Comparison of ENCODE assay signal across 17 cellular contexts in genomic region chr17:27568811-27569210, GRCh38.
DNase-seq lines count a peak whose midpoint lies in the region; ATAC-seq and TF ChIP-seq lines count a peak whose summit lies in the region.
"Had no signal": no experiment of that assay in that cellular context is flagged by ENCODE, and none has a peak within 500 bp of the region (broad histone marks: within the 10 kb centered on the region; RNA-seq: fewer than 3 reads in every experiment).

No MANE protein-coding gene starts in this region.

- no peaks in the 10 kb centered on the region for H3K9me3 Mint-ChIP-seq in activated naive CD8-positive, alpha-beta T cell treated with anti-CD3 and anti-CD28 coated beads, Interleukin-2, amount 50 U/mL, for 24 hours
- no peaks in the 10 kb centered on the region for H3K9me3 Mint-ChIP-seq in nephron progenitor cell
- H3K9me3 Mint-ChIP-seq: activated naive CD8-positive, alpha-beta T cell treated with anti-CD3 and anti-CD28 coated beads, Interleukin-2, amount 10 ng/mL, durations not matched to agents 7 days and 5 days; CD4-positive, CD25-positive, alpha-beta regulatory T cell; HFFc6; naive B cell had no signal

- H3K4me1 ChIP-seq in left ventricle myocardium inferior, result peaks cover 70% of the 10 kb centered on the region

- H3K27me3 ChIP-seq in left ventricle myocardium inferior (ENCODE audit: low read depth), result no peaks in the 10 kb centered on the region
- no peaks in the 10 kb centered on the region for H3K27me3 ChIP-seq in H7 (ENCODE audit: control insufficient read depth, insufficient read depth, low read length)
- H3K27me3 ChIP-seq: Peyer's patch had no signal

- intact Hi-C loops in left ventricle myocardium inferior (cut with micrococcal nuclease), result no loop called here
- intact Hi-C loops in cardiac septum (cut with DNase I), result no loop called here

- H3K27ac Mint-ChIP-seq in activated naive CD8-positive, alpha-beta T cell treated with anti-CD3 and anti-CD28 coated beads, Interleukin-2, amount 50 U/mL, for 24 hours, result peak overlapping the region; percentile 67
- peak overlapping the region; percentile 48 for H3K27ac Mint-ChIP-seq in nephron progenitor cell
- H3K27ac Mint-ChIP-seq: HFFc6 had no signal

- peak overlapping the region; percentile 30 for H3K27ac ChIP-seq in left ventricle myocardium inferior (replicated peaks)

- ATAC-seq in activated naive CD8-positive, alpha-beta T cell treated with anti-CD3 and anti-CD28 coated beads, Interleukin-2, amount 50 U/mL, for 24 hours, result no peak

- H3K4me3 ChIP-seq in left ventricle myocardium inferior (no peak overlapping the region), H7 (ENCODE audit: insufficient read depth, low read depth, low read length) (no peak overlapping the region)
- H3K4me3 ChIP-seq: GM12878, Peyer's patch had no signal

- H3K27me3 Mint-ChIP-seq in activated naive CD8-positive, alpha-beta T cell treated with anti-CD3 and anti-CD28 coated beads, Interleukin-2, amount 50 U/mL, for 24 hours, result no peaks in the 10 kb centered on the region
- peaks cover 8% of the 10 kb centered on the region for H3K27me3 Mint-ChIP-seq in nephron progenitor cell (ENCODE audit: low read depth, poor library complexity)
- H3K27me3 Mint-ChIP-seq: activated naive CD8-positive, alpha-beta T cell treated with anti-CD3 and anti-CD28 coated beads, Interleukin-2, amount 10 ng/mL, durations not matched to agents 7 days and 5 days; CD4-positive, CD25-positive, alpha-beta regulatory T cell; naive B cell had no signal

- H3K36me3 ChIP-seq in left ventricle myocardium inferior (no peaks in the 10 kb centered on the region), H7 (replicated peaks; ENCODE audit: control insufficient read depth, insufficient read depth, low read length) (no peaks in the 10 kb centered on the region; the same call in 1 of the 2 replicates)
- H3K36me3 ChIP-seq: Peyer's patch had no signal

- no peak overlapping the region for H3K4me3 Mint-ChIP-seq in activated naive CD8-positive, alpha-beta T cell treated with anti-CD3 and anti-CD28 coated beads, Interleukin-2, amount 50 U/mL, for 24 hours
- no peak overlapping the region for H3K4me3 Mint-ChIP-seq in nephron progenitor cell
- H3K4me3 Mint-ChIP-seq: activated naive CD8-positive, alpha-beta T cell treated with anti-CD3 and anti-CD28 coated beads, Interleukin-2, amount 10 ng/mL, durations not matched to agents 7 days and 5 days; CD4-positive, CD25-positive, alpha-beta regulatory T cell; HFFc6; naive B cell had no signal

- H3K36me3 Mint-ChIP-seq in activated naive CD8-positive, alpha-beta T cell treated with anti-CD3 and anti-CD28 coated beads, Interleukin-2, amount 50 U/mL, for 24 hours (ENCODE audit: low read depth), result peaks cover 14% of the 10 kb centered on the region
- no peaks in the 10 kb centered on the region for H3K36me3 Mint-ChIP-seq in nephron progenitor cell (ENCODE audit: low read depth)
- H3K36me3 Mint-ChIP-seq: CD4-positive, CD25-positive, alpha-beta regulatory T cell; naive B cell had no signal

- DNase-seq in left ventricle myocardium inferior, result no peak
- DNase-seq in cardiac septum (ENCODE audit: low spot score), result no peak
- DNase-seq in activated naive CD8-positive, alpha-beta T cell treated with anti-CD3 and anti-CD28 coated beads, Interleukin-2, amount 50 U/mL, for 24 hours, result no peak
- DNase-seq in nephron progenitor cell, result no peak
- no peak for DNase-seq in H7
- no peak for DNase-seq in DMS153 treated with DMSO at 0.1 percent for 48 hours (lab: John Stamatoyannopoulos, UW; ENCODE audit: unreplicated experiment)
- no peak for DNase-seq in NCI-H2196 (lab: John Stamatoyannopoulos, UW; ENCODE audit: unreplicated experiment)
- no peak for DNase-seq in mucosa of gallbladder (ENCODE audit: low spot score)
- DNase-seq: DMS153, HFFc6, mammary epithelial cell, naive B cell, NCI-H187 had no signal

- H3K9me3 ChIP-seq in left ventricle myocardium inferior (replicated peaks), result no peaks in the 10 kb centered on the region
- H3K9me3 ChIP-seq: Peyer's patch had no signal

- no peak for TF ChIP-seq CTCF in left ventricle myocardium inferior (IDR thresholded peaks at IDR 0.05; ENCODE audit: borderline replicate concordance)
- no peak for TF ChIP-seq CTCF in nephron progenitor cell (IDR thresholded peaks at IDR 0.05)

- peaks cover 83% of the 10 kb centered on the region for H3K4me1 Mint-ChIP-seq in activated naive CD8-positive, alpha-beta T cell treated with anti-CD3 and anti-CD28 coated beads, Interleukin-2, amount 50 U/mL, for 24 hours
- H3K4me1 Mint-ChIP-seq in nephron progenitor cell, result peaks cover 55% of the 10 kb centered on the region
- H3K4me1 Mint-ChIP-seq: naive B cell had no signal
